30 cellular contexts compared by ENCODE assay signal in the genomic region with DNA sequence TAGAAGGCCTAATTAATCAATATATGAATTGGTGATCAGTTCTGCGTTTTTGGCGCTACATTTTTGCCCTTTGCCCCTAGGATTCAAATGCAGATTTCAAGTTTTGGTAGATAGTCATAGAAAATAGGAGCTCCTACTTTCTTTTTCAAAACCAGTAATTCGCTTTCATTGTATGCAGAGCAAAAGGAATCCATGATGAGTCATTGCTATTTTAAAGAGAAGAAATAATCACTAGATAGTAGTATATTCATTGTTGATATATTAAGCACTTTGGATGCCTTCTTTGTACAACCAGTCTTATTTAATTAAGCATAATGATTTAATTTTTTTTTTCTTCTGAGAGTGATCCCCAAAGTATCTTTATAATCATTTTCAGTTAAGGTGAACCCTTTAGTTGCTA. TPM values are rescaled to one million over a fixed set of nuclear protein-coding genes. Genes with fewer than 3 reads are reported as not detected.
DNase-seq lines count a peak whose midpoint lies in the region; ATAC-seq and TF ChIP-seq lines count a peak whose summit lies in the region.
"Had no signal": no experiment of that assay in that cellular context is flagged by ENCODE, and none has a peak within 500 bp of the region (broad histone marks: within the 10 kb centered on the region; RNA-seq: fewer than 3 reads in every experiment).

No MANE protein-coding gene starts in this region.

- no peak overlapping the region for H3K27ac ChIP-seq in OCI-LY7 (ENCODE audit: low read depth, low read length, poor library complexity, severe bottlenecking)
- H3K27ac ChIP-seq: 22Rv1, C4-2B, SJSA1 had no signal

- no peak for ATAC-seq in stimulated activated naive B cell treated with anti-CD40 and anti-IgM and Interleukin-4, amounts not matched to agents 10 μg/mL and 1 μg/mL and 100 μg/mL, for 72 hours (replicated peaks)
- ATAC-seq: CD8-positive, alpha-beta T cell; K562 had no signal

- no peaks in the 10 kb centered on the region for H3K9me3 Mint-ChIP-seq in stimulated activated naive B cell treated with anti-CD40 and anti-IgM and Interleukin-4, amounts not matched to agents 10 μg/mL and 1 μg/mL and 100 μg/mL, for 72 hours
- H3K9me3 Mint-ChIP-seq in activated T-helper 2 cell treated with anti-CD3 and anti-CD28 coated beads, Interferon-gamma antibody, Interleukin-2, Interleukin-4, amounts not matched to agents 10 μg/mL and 5 μg/mL and 100 μg/mL, durations not matched to agents 14 hours and 24 hours and 36 hours = no peaks in the 10 kb centered on the region
- H3K9me3 Mint-ChIP-seq: CD8-positive, alpha-beta T cell had no signal

- BruUV-seq in OCI-LY7 (replicated peaks; lab: Mats Ljungman, UMichigan) = no TSS peak

- H3K79me2 ChIP-seq in OCI-LY7 (ENCODE audit: insufficient read depth, low read depth, low read length) = no peaks in the 10 kb centered on the region

- TF ChIP-seq CTCF in astrocyte of the spinal cord (IDR thresholded peaks at IDR 0.05; ENCODE audit: low read depth, low read length) (no peak), fibroblast of the aortic adventitia (IDR thresholded peaks at IDR 0.05; ENCODE audit: insufficient read depth, low read length) (no peak), OCI-LY7 (conservative IDR thresholded peaks at IDR 0.05; ENCODE audit: low read length) (no peak)

- H3K27ac Mint-ChIP-seq in stimulated activated naive B cell treated with anti-CD40 and anti-IgM and Interleukin-4, amounts not matched to agents 10 μg/mL and 1 μg/mL and 100 μg/mL, for 72 hours = no peak overlapping the region
- no peak overlapping the region for H3K27ac Mint-ChIP-seq in activated T-helper 2 cell treated with anti-CD3 and anti-CD28 coated beads, Interferon-gamma antibody, Interleukin-2, Interleukin-4, amounts not matched to agents 10 μg/mL and 5 μg/mL and 100 μg/mL, durations not matched to agents 14 hours and 24 hours and 36 hours
- H3K27ac Mint-ChIP-seq: B cell; CD8-positive, alpha-beta T cell had no signal

- H2AFZ ChIP-seq in OCI-LY7 (ENCODE audit: low read length) = no peak overlapping the region

- H3K36me3 ChIP-seq in OCI-LY7 (ENCODE audit: insufficient read depth, low read length) = no peaks in the 10 kb centered on the region
- H3K36me3 ChIP-seq: HAP-1, SJSA1 had no signal

- POLR2A ChIA-PET in OCI-LY7 (lab: Charles Lee) = no interaction called here

- no peaks in the 10 kb centered on the region for H4K20me1 ChIP-seq in OCI-LY7 (ENCODE audit: insufficient read depth, low read length)

- no peaks in the 10 kb centered on the region for H3K9me2 ChIP-seq in OCI-LY7 (ENCODE audit: insufficient read depth, low read length)

- H3K9me3 ChIP-seq in OCI-LY7 (ENCODE audit: low read length) = no peaks in the 10 kb centered on the region
- H3K9me3 ChIP-seq: Caco-2, HAP-1, SJSA1 had no signal

- CTCF ChIA-PET in OCI-LY7 (lab: Charles Lee; ENCODE audit: unreplicated experiment) = interaction anchor here (0.6 kb wide), 1 partner anchor 44 kb away, joined by 3 read pairs; no protein-coding TSS in a partner anchor

- no peaks in the 10 kb centered on the region for H3K4me1 ChIP-seq in OCI-LY7 (ENCODE audit: insufficient read depth, low read length, poor library complexity, severe bottlenecking)
- H3K4me1 ChIP-seq: HAP-1, SJSA1 had no signal

- no peaks in the 10 kb centered on the region for H3K36me3 Mint-ChIP-seq in stimulated activated naive B cell treated with anti-CD40 and anti-IgM and Interleukin-4, amounts not matched to agents 10 μg/mL and 1 μg/mL and 100 μg/mL, for 72 hours
- H3K36me3 Mint-ChIP-seq in activated T-helper 2 cell treated with anti-CD3 and anti-CD28 coated beads, Interferon-gamma antibody, Interleukin-2, Interleukin-4, amounts not matched to agents 10 μg/mL and 5 μg/mL and 100 μg/mL, durations not matched to agents 14 hours and 24 hours and 36 hours (ENCODE audit: low read depth) = no peaks in the 10 kb centered on the region
- H3K36me3 Mint-ChIP-seq: CD8-positive, alpha-beta T cell had no signal

- H3K4me3 ChIP-seq in astrocyte of the spinal cord (ENCODE audit: low read depth, low read length) (no peak overlapping the region), fibroblast of the aortic adventitia (ENCODE audit: low read depth, low read length) (no peak overlapping the region), OCI-LY7 (ENCODE audit: low read depth, low read length, poor library complexity, severe bottlenecking) (no peak overlapping the region)
- H3K4me3 ChIP-seq: HAP-1, K562, SJSA1 had no signal

- no peak overlapping the region for H3K4me2 ChIP-seq in OCI-LY7 (ENCODE audit: low read length)

- intact Hi-C loops in OCI-LY7 (cut with micrococcal nuclease; ENCODE audit: unreplicated experiment) = no loop called here
- intact Hi-C loops in activated T-helper 2 cell treated with anti-CD3 and anti-CD28 coated beads, Interferon-gamma antibody, Interleukin-2, Interleukin-4, amounts not matched to agents 10 μg/mL and 5 μg/mL and 100 μg/mL, durations not matched to agents 14 hours and 24 hours and 36 hours (cut with micrococcal nuclease) = no loop called here

- no peaks in the 10 kb centered on the region for H3K27me3 Mint-ChIP-seq in stimulated activated naive B cell treated with anti-CD40 and anti-IgM and Interleukin-4, amounts not matched to agents 10 μg/mL and 1 μg/mL and 100 μg/mL, for 72 hours
- peaks cover 6% of the 10 kb centered on the region for H3K27me3 Mint-ChIP-seq in activated T-helper 2 cell treated with anti-CD3 and anti-CD28 coated beads, Interferon-gamma antibody, Interleukin-2, Interleukin-4, amounts not matched to agents 10 μg/mL and 5 μg/mL and 100 μg/mL, durations not matched to agents 14 hours and 24 hours and 36 hours (ENCODE audit: low read depth)

- in situ Hi-C loops in astrocyte of the spinal cord (cut with HindIII; ENCODE audit: low sequenced_read_pairs) = no loop called here

- no peak overlapping the region for H3K4me3 Mint-ChIP-seq in stimulated activated naive B cell treated with anti-CD40 and anti-IgM and Interleukin-4, amounts not matched to agents 10 μg/mL and 1 μg/mL and 100 μg/mL, for 72 hours
- H3K4me3 Mint-ChIP-seq in activated T-helper 2 cell treated with anti-CD3 and anti-CD28 coated beads, Interferon-gamma antibody, Interleukin-2, Interleukin-4, amounts not matched to agents 10 μg/mL and 5 μg/mL and 100 μg/mL, durations not matched to agents 14 hours and 24 hours and 36 hours (ENCODE audit: low read depth) = no peak overlapping the region
- H3K4me3 Mint-ChIP-seq: B cell; CD8-positive, alpha-beta T cell had no signal

- no peaks in the 10 kb centered on the region for H3K4me1 Mint-ChIP-seq in stimulated activated naive B cell treated with anti-CD40 and anti-IgM and Interleukin-4, amounts not matched to agents 10 μg/mL and 1 μg/mL and 100 μg/mL, for 72 hours
- no peaks in the 10 kb centered on the region for H3K4me1 Mint-ChIP-seq in activated T-helper 2 cell treated with anti-CD3 and anti-CD28 coated beads, Interferon-gamma antibody, Interleukin-2, Interleukin-4, amounts not matched to agents 10 μg/mL and 5 μg/mL and 100 μg/mL, durations not matched to agents 14 hours and 24 hours and 36 hours (ENCODE audit: low read depth)
- H3K4me1 Mint-ChIP-seq: B cell had no signal

- DNase-seq in DMS53 (lab: John Stamatoyannopoulos, UW) (peak; percentile 40), HPDE6-E6E7 (ENCODE audit: extremely low spot score) (peak; percentile 2), astrocyte of the spinal cord (ENCODE audit: low read depth, low spot score) (peak; percentile 1), fibroblast of the aortic adventitia (ENCODE audit: low read depth) (peak; percentile 14), OCI-LY7 (ENCODE audit: low spot score) (no peak), NCI-H526 treated with DMSO at 0.1 percent for 48 hours (lab: John Stamatoyannopoulos, UW) (no peak)
- no peak for DNase-seq in stimulated activated naive B cell treated with anti-CD40 and anti-IgM and Interleukin-4, amounts not matched to agents 10 μg/mL and 1 μg/mL and 100 μg/mL, for 72 hours
- DNase-seq in activated T-helper 2 cell treated with anti-CD3 and anti-CD28 coated beads, Interferon-gamma antibody, Interleukin-2, Interleukin-4, amounts not matched to agents 10 μg/mL and 5 μg/mL and 100 μg/mL, durations not matched to agents 14 hours and 24 hours and 36 hours (ENCODE audit: low spot score) = no peak
- DNase-seq: CD8-positive, alpha-beta T cell; DMS 273 treated with DMSO at 0.1 percent for 48 hours; GOT3; Kasumi-1; MV-4-11; NCI-H1105; NCI-H1436 treated with DMSO at 0.1 percent for 48 hours; NCI-H187 treated with DMSO at 0.1 percent for 48 hours; NCI-H2171 treated with DMSO at 0.1 percent for 48 hours; NCI-H345; NCI-H524 treated with DMSO at 0.1 percent for 48 hours; NCI-H82; NK-92 treated with Interleukin-12 subunit alpha and Interleukin-12 subunit beta, amount 100 ng/mL, for 24 hours; Right ventricle myocardium superior; RPMI8226 had no signal

RNA-seq across cellular contexts. Expression of a gene that starts 50.3 kb away (rescaled TPM):
- 19.1 and 29.1 TPM in 2 replicates for total RNA-seq in fibroblast of the aortic adventitia (ENCODE audit: low replicate concordance)
- 32.8 and 33.3 TPM in 2 replicates for total RNA-seq in OCI-LY7 (2014; rRNA removed; shearing (Covaris generic))
- 27.1 and 28.8 TPM in 2 replicates for total RNA-seq in OCI-LY7 (2022)
- total RNA-seq in activated T-helper 2 cell treated with anti-CD3 and anti-CD28 coated beads, Interferon-gamma antibody, Interleukin-2, Interleukin-4, amounts not matched to agents 10 μg/mL and 5 μg/mL and 100 μg/mL, durations not matched to agents 14 hours and 24 hours and 36 hours = 39.0 and 41.2 TPM in 2 replicates

Comparison
In these comparisons a context has a peak if more than half of its experiments do, and no peak if none do; other contexts are left out.
1. DNase-seq: peak in DMS53 (single experiment), HPDE6-E6E7 (single experiment), astrocyte of the spinal cord (single experiment) and fibroblast of the aortic adventitia (single experiment); none in OCI-LY7 (single experiment), stimulated activated naive B cell treated with anti-CD40 and anti-IgM and Interleukin-4, amounts not matched to agents 10 μg/mL and 1 μg/mL and 100 μg/mL, for 72 hours (single experiment), activated T-helper 2 cell treated with anti-CD3 and anti-CD28 coated beads, Interferon-gamma antibody, Interleukin-2, Interleukin-4, amounts not matched to agents 10 μg/mL and 5 μg/mL and 100 μg/mL, durations not matched to agents 14 hours and 24 hours and 36 hours (single experiment) and NCI-H526 treated with DMSO at 0.1 percent for 48 hours (single experiment).